ENCODE assay signal across 32 cellular contexts in genomic region chr6:42152024-42152423, GRCh38. TPM values are rescaled to one million over a fixed set of nuclear protein-coding genes. Genes with fewer than 3 reads are reported as not detected.
"Had no signal": no experiment of that assay in that cellular context is flagged by ENCODE, and none has a peak within 500 bp of the region (broad histone marks: within the 10 kb centered on the region; RNA-seq: fewer than 3 reads in every experiment).

No MANE protein-coding gene starts in this region.

- H3K9ac ChIP-seq: neural progenitor cell had no signal

- H2AFZ ChIP-seq: neural progenitor cell had no signal

- FAIRE-seq: islet of Langerhans, kidney, pancreas, small intestine, urothelium cell line had no signal

- H3K4me1 ChIP-seq: left lung, lower lobe of right lung, pancreas, prostate gland, sigmoid colon, spleen, tibial artery, upper lobe of right lung had no signal

- H3K36me3 ChIP-seq: left lung, lower lobe of right lung, neural progenitor cell, pancreas, prostate gland, sigmoid colon, spleen, suprapubic skin, thoracic aorta, tibial artery, upper lobe of right lung had no signal

- H3K4me2 ChIP-seq: neural progenitor cell had no signal

- DNase-seq: hypothalamus; immature natural killer cell; kidney; left colon; left lung; lower lobe of right lung; mesenchymal stem cell; naive thymus-derived CD8-positive, alpha-beta T cell; nephron progenitor cell; pancreas; retina; right cardiac atrium; sigmoid colon; spleen; stimulated activated CD4-positive, alpha-beta T cell treated with anti-CD3 and anti-CD28 coated beads, Interleukin-4, amount 100 ng/mL, for 24 hours; stimulated activated naive CD4-positive, alpha-beta T cell; tibial artery; trophoblast cell; upper lobe of right lung had no signal

- H3K9me3 ChIP-seq: left lung, lower lobe of right lung, pancreas, prostate gland, sigmoid colon, spleen, suprapubic skin, thoracic aorta, tibial artery, upper lobe of right lung had no signal

- H3K27me3 ChIP-seq: left lung, neural progenitor cell, pancreas, sigmoid colon, spleen, suprapubic skin, upper lobe of right lung had no signal

- H3K4me3 ChIP-seq: left lung, lower lobe of right lung, neural progenitor cell, pancreas, prostate gland, sigmoid colon, spleen, suprapubic skin, thoracic aorta, tibial artery, upper lobe of right lung had no signal

- ATAC-seq: left colon; left lung; lower lobe of right lung; naive thymus-derived CD8-positive, alpha-beta T cell; pancreas; right cardiac atrium; stimulated activated effector memory CD8-positive, alpha-beta T cell treated with anti-CD3 and anti-CD28 coated beads, Interleukin-12 subunit alpha, Interleukin-12 subunit beta, amount 100 ng/mL, for 72 hours; upper lobe of right lung had no signal

- H3K27ac ChIP-seq: left lung, lower lobe of right lung, neural progenitor cell, pancreas, prostate gland, sigmoid colon, spleen, suprapubic skin, thoracic aorta, tibial artery, upper lobe of right lung had no signal

RNA-seq across cellular contexts. Expression of gene GUCA1A, which starts 21.1 kb away (rescaled TPM):
- total RNA-seq: kidney; left colon; liver; lower lobe of right lung; mammary epithelial cell; mucosa of gallbladder; naive thymus-derived CD8-positive, alpha-beta T cell; omental fat pad; right cardiac atrium; spleen; subcutaneous adipose tissue; thoracic aorta; upper lobe of right lung had no signal
- polyA plus RNA-seq: immature natural killer cell; liver; mammary epithelial cell; naive thymus-derived CD8-positive, alpha-beta T cell; pancreas; right cardiac atrium had no signal

RNA-seq across cellular contexts. Expression of gene GUCA1B, which starts 42.7 kb away (rescaled TPM):
- polyA plus RNA-seq: naive thymus-derived CD8-positive, alpha-beta T cell had no signal
